ENCODE assay signal across 9 cellular contexts in the genomic region with DNA sequence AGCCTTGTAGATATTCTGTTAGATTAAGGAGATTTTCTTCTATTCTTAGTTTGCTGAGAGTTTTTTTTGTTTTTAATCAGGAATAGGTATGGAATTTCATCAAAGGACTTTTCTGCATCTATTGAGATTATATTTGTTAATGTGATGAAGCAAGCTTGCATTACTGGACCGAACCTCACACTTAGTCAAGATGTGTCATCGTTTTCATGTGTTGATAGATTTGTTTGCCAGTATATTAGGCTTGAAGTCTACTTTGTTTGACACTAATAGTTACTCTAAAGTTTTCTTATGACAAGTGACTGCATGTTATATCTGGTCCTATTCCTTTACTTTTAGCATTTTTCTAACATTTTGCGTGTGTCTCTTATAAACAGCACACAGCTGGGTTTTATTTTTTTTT. TPM values are rescaled to one million over a fixed set of nuclear protein-coding genes. Genes with fewer than 3 reads are reported as not detected.
"Had no signal": no experiment of that assay in that cellular context is flagged by ENCODE, and none has a peak within 500 bp of the region (broad histone marks: within the 10 kb centered on the region; RNA-seq: fewer than 3 reads in every experiment).

No MANE protein-coding gene starts in this region.

- H3K4me3 Mint-ChIP-seq: H9 had no signal

- H3K9me3 Mint-ChIP-seq: H9 had no signal

- H3K4me3 ChIP-seq: GM23248, K562 had no signal

- H3K9ac ChIP-seq: GM23248 had no signal

- DNase-seq: GM23248, GOT3, H9, HCEC 1CT, IMR-90 had no signal

- H3K27ac Mint-ChIP-seq: H9 had no signal

- H2AFZ ChIP-seq: GM23248 had no signal

- FAIRE-seq: HTR-8/SVneo, K562 had no signal

- H3K27ac ChIP-seq: GM23248 had no signal

RNA-seq across cellular contexts. Expression of a gene that starts 12.4 kb away (rescaled TPM):
- total RNA-seq: H4, HT-29 had no signal

RNA-seq across cellular contexts. Expression of a gene that starts 33.9 kb away (rescaled TPM):
- total RNA-seq: GM23248, H4, H9, HT-29, IMR-90, K562 had no signal
